ENCODE assay signal across 21 cellular contexts in genomic region chr1:4743978-4744750, GRCh38.
A peak's percentile ranks its signal among the peaks of the same experiment; 100 is the strongest.
DNase-seq lines count a peak whose midpoint lies in the region; ATAC-seq, FAIRE-seq and TF ChIP-seq lines count a peak whose summit lies in the region.
"Had no signal": no experiment of that assay in that cellular context is flagged by ENCODE, and none has a peak within 500 bp of the region (broad histone marks: within the 10 kb centered on the region; RNA-seq: fewer than 3 reads in every experiment).

No MANE protein-coding gene starts in this region.

- H4K20me1 ChIP-seq in HepG2 (ENCODE audit: insufficient read depth, low read length) (no peaks in the 10 kb centered on the region), osteoblast (ENCODE audit: insufficient read depth, low read length) (no peaks in the 10 kb centered on the region)

- no peaks in the 10 kb centered on the region for H3K9me3 ChIP-seq in HepG2 (ENCODE audit: low read length)
- H3K9me3 ChIP-seq in right lobe of liver, result no peaks in the 10 kb centered on the region
- H3K9me3 ChIP-seq in osteoblast (ENCODE audit: low read depth, low read length), result no peaks in the 10 kb centered on the region
- H3K9me3 ChIP-seq: HAP-1, SJCRH30 had no signal

- no TSS peak for BruUV-seq in HepG2 (replicated peaks; lab: Mats Ljungman, UMichigan)

- FAIRE-seq in HepG2 (lab: Jason Lieb, UNC), result no peak
- FAIRE-seq: D721Med had no signal

- no peaks in the 10 kb centered on the region for H3K27me3 Mint-ChIP-seq in chondrocyte (ENCODE audit: low read depth)
- no peaks in the 10 kb centered on the region for H3K27me3 Mint-ChIP-seq in activated CD4-positive, alpha-beta T cell treated with anti-CD3 and anti-CD28 coated beads, Interleukin-2, amount 10 ng/mL, durations not matched to agents 7 days and 5 days

- H3K27ac Mint-ChIP-seq in chondrocyte (ENCODE audit: unreplicated experiment), result no peak overlapping the region
- H3K27ac Mint-ChIP-seq in activated CD4-positive, alpha-beta T cell treated with anti-CD3 and anti-CD28 coated beads, Interleukin-2, amount 10 ng/mL, durations not matched to agents 7 days and 5 days, result no peak overlapping the region

- CTCF ChIA-PET in HepG2 (lab: Yijun Ruan, JAX; ENCODE audit: low intra/inter-chr PET ratio, low total read pairs), result no interaction called here
- CTCF ChIA-PET in activated CD4-positive, alpha-beta T cell treated with anti-CD3 and anti-CD28 coated beads, Interleukin-2, amount 10 ng/mL, durations not matched to agents 7 days and 5 days (lab: Charles Lee), result no interaction called here

- no peak for TF ChIP-seq RAD21 in HepG2 (CRISPR knock-in tag; IDR thresholded peaks at IDR 0.05)

- H3K27ac ChIP-seq in HepG2 (ENCODE audit: extremely low read length, insufficient read depth, low read length), result no peak overlapping the region
- no peak overlapping the region for H3K27ac ChIP-seq in right lobe of liver
- H3K27ac ChIP-seq in osteoblast (ENCODE audit: low read depth, low read length), result no peak overlapping the region
- H3K27ac ChIP-seq: 22Rv1, HL-60, SJCRH30 had no signal

- H3K27me3 ChIP-seq in HepG2 (ENCODE audit: control insufficient read depth in 1 of 2, insufficient read depth in 2 of 2, low read length in 2 of 2) (peaks cover 0 to 2% of the 10 kb centered on the region in 2 experiments; a peak in 3 of 5 replicates), right lobe of liver (no peaks in the 10 kb centered on the region), osteoblast (ENCODE audit: insufficient read depth, low read length) (no peaks in the 10 kb centered on the region)

- H3K4me3 ChIP-seq in HepG2 (replicated peaks in 1 of 3; ENCODE audit: insufficient read depth in 1 of 3, low read depth in 2 of 3, low read length in 3 of 3) (no peak overlapping the region), right lobe of liver (no peak overlapping the region), osteoblast (ENCODE audit: insufficient read depth, low read length) (no peak overlapping the region)
- H3K4me3 ChIP-seq: HAP-1, SJCRH30 had no signal

- no peak overlapping the region for H2AFZ ChIP-seq in HepG2 (ENCODE audit: low read length)
- no peak overlapping the region for H2AFZ ChIP-seq in osteoblast (ENCODE audit: low read length)

- 8% methylated on average over 10 of the region's 17 CpGs for WGBS in HepG2 (ENCODE audit: low lambda C conversion rate)
- WGBS in right lobe of liver (ENCODE audit: insufficient coverage, low coverage, low lambda C conversion rate, missing lambda C conversion rate), result 61% methylated on average over 13 of the region's 17 CpGs

- H3K9ac ChIP-seq in HepG2 (ENCODE audit: insufficient read depth, low read depth, low read length), result no peak overlapping the region

- H3K4me3 Mint-ChIP-seq in chondrocyte (ENCODE audit: unreplicated experiment), result no peak overlapping the region
- no peak overlapping the region for H3K4me3 Mint-ChIP-seq in activated CD4-positive, alpha-beta T cell treated with anti-CD3 and anti-CD28 coated beads, Interleukin-2, amount 10 ng/mL, durations not matched to agents 7 days and 5 days

- TF ChIP-seq EP300 in HepG2 (IDR thresholded peaks at IDR 0.05; ENCODE audit: low read depth in 2 of 2, low read length in 2 of 2) (no peak), HepG2 (CRISPR knock-in tag; IDR thresholded peaks at IDR 0.05; ENCODE audit: borderline replicate concordance) (no peak)

- H3K4me1 ChIP-seq in HepG2 (ENCODE audit: insufficient read depth, low read length) (no peaks in the 10 kb centered on the region), right lobe of liver (no peaks in the 10 kb centered on the region), osteoblast (ENCODE audit: insufficient read depth, low read length) (no peaks in the 10 kb centered on the region)
- H3K4me1 ChIP-seq: HAP-1, SJCRH30 had no signal

- H3K36me3 ChIP-seq in HepG2 (replicated peaks in 1 of 2; ENCODE audit: control insufficient read depth in 1 of 2, insufficient read depth in 2 of 2, low read length in 2 of 2), result no peaks in the 10 kb centered on the region
- no peaks in the 10 kb centered on the region for H3K36me3 ChIP-seq in right lobe of liver
- no peaks in the 10 kb centered on the region for H3K36me3 ChIP-seq in osteoblast (ENCODE audit: insufficient read depth, low read length)
- H3K36me3 ChIP-seq: HAP-1, SJCRH30 had no signal

- no peaks in the 10 kb centered on the region for H3K4me1 Mint-ChIP-seq in chondrocyte (ENCODE audit: low read depth)
- H3K4me1 Mint-ChIP-seq in activated CD4-positive, alpha-beta T cell treated with anti-CD3 and anti-CD28 coated beads, Interleukin-2, amount 10 ng/mL, durations not matched to agents 7 days and 5 days, result no peaks in the 10 kb centered on the region

- intact Hi-C loops in HepG2 (cut with micrococcal nuclease; ENCODE audit: unreplicated experiment), result loop anchor here (2.0 kb wide), 1 partner anchor 87 kb away; no protein-coding TSS in a partner anchor
- intact Hi-C loops in right lobe of liver (cut with DNase I), result no loop called here

- no peaks in the 10 kb centered on the region for H3K36me3 Mint-ChIP-seq in chondrocyte (ENCODE audit: low read depth)
- no peaks in the 10 kb centered on the region for H3K36me3 Mint-ChIP-seq in activated CD4-positive, alpha-beta T cell treated with anti-CD3 and anti-CD28 coated beads, Interleukin-2, amount 10 ng/mL, durations not matched to agents 7 days and 5 days (ENCODE audit: low read depth)

- TF ChIP-seq CTCF in HepG2 (CRISPR knock-in tag; IDR thresholded peaks at IDR 0.05) (no peak), right lobe of liver (IDR thresholded peaks at IDR 0.05) (no peak), chondrocyte (IDR thresholded peaks at IDR 0.05) (no peak), osteoblast (IDR thresholded peaks at IDR 0.05; ENCODE audit: extremely low read depth, low read depth, low read length) (no peak)

- in situ Hi-C loops in HepG2 (cut with HindIII; ENCODE audit: extremely low pct_ligation_motif_present, low pct_unique_long_range_greater_than_20kb), result no loop called here

- no peak overlapping the region for H3K4me2 ChIP-seq in HepG2 (ENCODE audit: low read depth, low read length)
- no peak overlapping the region for H3K4me2 ChIP-seq in osteoblast (ENCODE audit: insufficient read depth, low read length)

- H3K79me2 ChIP-seq in HepG2 (ENCODE audit: insufficient read depth, low read length) (no peaks in the 10 kb centered on the region), osteoblast (ENCODE audit: insufficient read depth, low read length) (no peaks in the 10 kb centered on the region)

- peaks cover 10% of the 10 kb centered on the region for H3K9me3 Mint-ChIP-seq in chondrocyte (ENCODE audit: low read depth)
- H3K9me3 Mint-ChIP-seq in activated CD4-positive, alpha-beta T cell treated with anti-CD3 and anti-CD28 coated beads, Interleukin-2, amount 10 ng/mL, durations not matched to agents 7 days and 5 days, result no peaks in the 10 kb centered on the region

- POLR2A ChIA-PET in HepG2 (lab: Yijun Ruan, JAX), result no interaction called here
- POLR2A ChIA-PET in activated CD4-positive, alpha-beta T cell treated with anti-CD3 and anti-CD28 coated beads, Interleukin-2, amount 10 ng/mL, durations not matched to agents 7 days and 5 days (lab: Charles Lee), result no interaction called here

- TF ChIP-seq POLR2A in HepG2 (IDR thresholded peaks at IDR 0.05; ENCODE audit: insufficient read depth in 1 of 2, low read depth in 2 of 2, low read length in 2 of 2), result no peak
- no peak for TF ChIP-seq POLR2A in right lobe of liver (IDR thresholded peaks at IDR 0.05)

- ATAC-seq in HepG2 (no peak), right lobe of liver (no peak), HG03097 (IDR thresholded peaks at IDR 0.05; ENCODE audit: low FRiP score, unreplicated experiment) (no peak)
- ATAC-seq: Panc1 had no signal

- DNase-seq in HepG2 (ENCODE audit: low spot score) (no peak), right lobe of liver (no peak), chondrocyte (ENCODE audit: low spot score) (peak; percentile 68), osteoblast (ENCODE audit: insufficient read length, low spot score, missing footprints) (peak; percentile 75), NOMO-1 (lab: John Stamatoyannopoulos, UW; ENCODE audit: unreplicated experiment in 2 of 2) (no peak), amygdala (lab: John Stamatoyannopoulos, UW) (no peak)
- DNase-seq in activated CD4-positive, alpha-beta T cell treated with anti-CD3 and anti-CD28 coated beads, Interleukin-2, amount 10 ng/mL, durations not matched to agents 7 days and 5 days, result no peak
- DNase-seq: DMS53, KG1, NCI-H1105 treated with DMSO at 0.1 percent for 48 hours, NCI-H2029 treated with DMSO at 0.1 percent for 48 hours, NCI-H226, NCI-H510A treated with DMSO at 0.1 percent for 48 hours, NCI-H748 treated with DMSO at 0.1 percent for 48 hours, SJCRH30 had no signal

TF ChIP-seq in HepG2, 621 proteins besides CTCF, POLR2A, EP300 and RAD21:
- no peak for TF ChIP-seq NBN (conservative IDR thresholded peaks at IDR 0.05)
- TF ChIP-seq, protein P1, sequence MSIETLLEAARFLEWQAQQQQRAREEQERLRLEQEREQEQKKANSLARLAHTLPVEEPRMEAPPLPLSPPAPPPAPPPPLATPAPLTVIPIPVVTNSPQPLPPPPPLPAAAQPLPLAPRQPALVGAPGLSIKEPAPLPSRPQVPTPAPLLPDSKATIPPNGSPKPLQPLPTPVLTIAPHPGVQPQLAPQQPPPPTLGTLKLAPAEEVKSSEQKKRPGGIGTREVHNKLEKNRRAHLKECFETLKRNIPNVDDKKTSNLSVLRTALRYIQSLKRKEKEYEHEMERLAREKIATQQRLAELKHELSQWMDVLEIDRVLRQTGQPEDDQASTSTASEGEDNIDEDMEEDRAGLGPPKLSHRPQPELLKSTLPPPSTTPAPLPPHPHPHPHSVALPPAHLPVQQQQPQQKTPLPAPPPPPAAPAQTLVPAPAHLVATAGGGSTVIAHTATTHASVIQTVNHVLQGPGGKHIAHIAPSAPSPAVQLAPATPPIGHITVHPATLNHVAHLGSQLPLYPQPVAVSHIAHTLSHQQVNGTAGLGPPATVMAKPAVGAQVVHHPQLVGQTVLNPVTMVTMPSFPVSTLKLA (IDR thresholded peaks at IDR 0.05), result peak; percentile 73

Comparison
In these comparisons a context has a peak if more than half of its experiments do, and no peak if none do; other contexts are left out.
1. DNase-seq: peak in chondrocyte (single experiment) and osteoblast (single experiment); none in HepG2 (single experiment), right lobe of liver (0 of 3), NOMO-1 (0 of 2), amygdala (0 of 56) and activated CD4-positive, alpha-beta T cell treated with anti-CD3 and anti-CD28 coated beads, Interleukin-2, amount 10 ng/mL, durations not matched to agents 7 days and 5 days (single experiment).